In the genomic region with DNA sequence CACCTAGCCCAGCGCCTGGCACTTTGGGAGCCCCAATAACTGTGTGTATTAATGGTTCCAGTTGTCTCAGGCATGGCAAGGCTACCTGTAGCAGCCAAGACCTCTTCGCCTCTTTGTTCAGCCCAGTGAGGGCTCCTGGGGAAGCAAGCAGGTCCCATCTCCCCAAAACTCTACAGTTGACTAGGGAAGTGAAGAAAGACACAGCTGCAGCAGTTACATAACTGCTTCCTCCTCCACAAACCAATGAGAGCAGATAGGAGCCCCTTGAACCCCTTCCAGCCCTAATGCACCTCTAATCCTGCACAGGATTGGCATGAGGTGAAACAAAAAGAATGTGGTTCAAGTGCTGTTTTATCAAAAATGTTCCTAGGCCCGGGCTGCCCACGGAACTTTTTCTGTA, we compare ENCODE assay signal across 16 cellular contexts.
DNase-seq lines count a peak whose midpoint lies in the region; ATAC-seq and TF ChIP-seq lines count a peak whose summit lies in the region.
"Had no signal": no experiment of that assay in that cellular context is flagged by ENCODE, and none has a peak within 500 bp of the region (broad histone marks: within the 10 kb centered on the region; RNA-seq: fewer than 3 reads in every experiment).

No MANE protein-coding gene starts in this region.

- peak; percentile 82 for DNase-seq in SIG-M5 treated with dmso at 0.1 percent for 504 hours (lab: John Stamatoyannopoulos, UW; ENCODE audit: unreplicated experiment)
- no peak for DNase-seq in SIG-M5 (lab: John Stamatoyannopoulos, UW)
- DNase-seq in MV-4-11 (lab: John Stamatoyannopoulos, UW), result peak; percentile 93
- peak; percentile 65 for DNase-seq in SKM-1 (lab: John Stamatoyannopoulos, UW; ENCODE audit: unreplicated experiment)
- peak; percentile 7 for DNase-seq in pons (ENCODE audit: low spot score)
- DNase-seq in NCI-H2029 treated with DMSO at 0.1 percent for 48 hours (lab: John Stamatoyannopoulos, UW), result no peak
- DNase-seq in GM20000 (ENCODE audit: low spot score), result no peak
- DNase-seq: GDM1, HFFc6, NCI-H1436 treated with DMSO at 0.1 percent for 48 hours, NCI-H510A treated with DMSO at 0.1 percent for 48 hours, NCI-H82, OCI-M1, SHP77 treated with DMSO at 0.1 percent for 48 hours, SW 1271 had no signal

- ATAC-seq in HG02981 (IDR thresholded peaks at IDR 0.05; ENCODE audit: unreplicated experiment), result no peak

- TF ChIP-seq CTCF in GM20000 (IDR thresholded peaks at IDR 0.05; ENCODE audit: extremely low read depth, missing control alignments), result no peak

Comparison
In these comparisons a context has a peak if more than half of its experiments do, and no peak if none do; other contexts are left out.
1. DNase-seq: peak in SIG-M5 treated with dmso at 0.1 percent for 504 hours (single experiment), MV-4-11 (single experiment), SKM-1 (single experiment) and pons (single experiment); none in SIG-M5 (single experiment), NCI-H2029 treated with DMSO at 0.1 percent for 48 hours (single experiment) and GM20000 (single experiment).